18 cellular contexts compared by ENCODE assay signal in genomic region chr19:35100588-35101533, GRCh38. TPM values are rescaled to one million over a fixed set of nuclear protein-coding genes. Genes with fewer than 3 reads are reported as not detected.
DNase-seq lines count a peak whose midpoint lies in the region; ATAC-seq and TF ChIP-seq lines count a peak whose summit lies in the region.
"Had no signal": no experiment of that assay in that cellular context is flagged by ENCODE, and none has a peak within 500 bp of the region (broad histone marks: within the 10 kb centered on the region; RNA-seq: fewer than 3 reads in every experiment).

No MANE protein-coding gene starts in this region.

- no peaks in the 10 kb centered on the region for H3K27me3 ChIP-seq in endodermal cell (ENCODE audit: control insufficient read depth, insufficient read depth, low read length, poor library complexity, severe bottlenecking)
- H3K27me3 ChIP-seq: MG63 had no signal

- no peaks in the 10 kb centered on the region for H3K36me3 Mint-ChIP-seq in endodermal cell (ENCODE audit: low read depth)
- H3K36me3 Mint-ChIP-seq: CD14-positive monocyte had no signal

- H3K4me3 Mint-ChIP-seq in endodermal cell, result no peak overlapping the region
- no peak overlapping the region for H3K4me3 Mint-ChIP-seq in stimulated activated naive CD8-positive, alpha-beta T cell treated with anti-CD3 and anti-CD28 coated beads, Interleukin-15, amount 100 ng/mL, for 72 hours
- H3K4me3 Mint-ChIP-seq: CD14-positive monocyte had no signal

- H3K9ac ChIP-seq in endodermal cell (ENCODE audit: extremely low read depth, low read length, poor library complexity, severe bottlenecking), result no peak overlapping the region
- H3K9ac ChIP-seq: KMS-11 had no signal

- H3K4me3 ChIP-seq in endodermal cell (ENCODE audit: low read length), result no peak overlapping the region
- H3K4me3 ChIP-seq: GM12878, MG63 had no signal

- DNase-seq in ELR (ENCODE audit: low read depth) (peak; percentile 8), RWPE1 (ENCODE audit: low spot score) (no peak), endodermal cell (no peak), NCI-H1092 treated with DMSO at 0.1 percent for 48 hours (lab: John Stamatoyannopoulos, UW) (no peak), AG20443 (ENCODE audit: low spot score) (no peak)
- DNase-seq in stimulated activated naive CD8-positive, alpha-beta T cell treated with anti-CD3 and anti-CD28 coated beads, Interleukin-15, amount 100 ng/mL, for 72 hours, result no peak
- DNase-seq: COR-L47, DMS53, MG63, NCI-H1105, NCI-H2171, NCI-H446 treated with DMSO at 0.1 percent for 48 hours, NCI-H748 treated with DMSO at 0.1 percent for 48 hours, SHP77 had no signal

- 85 to 86% methylated on average over 14 to 16 of the region's 16 CpGs for WGBS in endodermal cell (ENCODE audit: insufficient coverage in 1 of 2, insufficient read length in 1 of 2), 2 experiments

- no peaks in the 10 kb centered on the region for H3K36me3 ChIP-seq in endodermal cell (ENCODE audit: control insufficient read depth, insufficient read depth, low read length)
- H3K36me3 ChIP-seq: MG63 had no signal

- H3K9me3 ChIP-seq in endodermal cell (ENCODE audit: control insufficient read depth, low read length), result no peaks in the 10 kb centered on the region
- H3K9me3 ChIP-seq: MG63 had no signal

- H3K4me1 ChIP-seq in endodermal cell (ENCODE audit: control insufficient read depth, insufficient read depth, low read length), result no peaks in the 10 kb centered on the region

- POLR2A ChIA-PET in RWPE1 (lab: Yijun Ruan, JAX; ENCODE audit: low non-redundant PET), result no interaction called here

- no peak for ATAC-seq in stimulated activated naive CD8-positive, alpha-beta T cell treated with anti-CD3 and anti-CD28 coated beads, Interleukin-15, amount 100 ng/mL, for 72 hours
- ATAC-seq: GM12878 had no signal

- peak overlapping the region; percentile 92 for H3K27ac ChIP-seq in RWPE1
- no peak overlapping the region for H3K27ac ChIP-seq in endodermal cell (ENCODE audit: low read depth, low read length)
- H3K27ac ChIP-seq: KMS-11 had no signal

- H3K27ac Mint-ChIP-seq in endodermal cell, result no peak overlapping the region
- H3K27ac Mint-ChIP-seq in stimulated activated naive CD8-positive, alpha-beta T cell treated with anti-CD3 and anti-CD28 coated beads, Interleukin-15, amount 100 ng/mL, for 72 hours, result no peak overlapping the region
- H3K27ac Mint-ChIP-seq: CD14-positive monocyte had no signal

- no peaks in the 10 kb centered on the region for H3K4me1 Mint-ChIP-seq in endodermal cell
- H3K4me1 Mint-ChIP-seq in stimulated activated naive CD8-positive, alpha-beta T cell treated with anti-CD3 and anti-CD28 coated beads, Interleukin-15, amount 100 ng/mL, for 72 hours, result no peaks in the 10 kb centered on the region
- H3K4me1 Mint-ChIP-seq: CD14-positive monocyte had no signal

- TF ChIP-seq CTCF in RWPE1 (conservative IDR thresholded peaks at IDR 0.05; ENCODE audit: low read depth) (no peak), endodermal cell (conservative IDR thresholded peaks at IDR 0.05) (peak; percentile 16)

- H3K9me3 Mint-ChIP-seq in endodermal cell, result no peaks in the 10 kb centered on the region
- H3K9me3 Mint-ChIP-seq in stimulated activated naive CD8-positive, alpha-beta T cell treated with anti-CD3 and anti-CD28 coated beads, Interleukin-15, amount 100 ng/mL, for 72 hours, result no peaks in the 10 kb centered on the region

- CTCF ChIA-PET in RWPE1 (lab: Yijun Ruan, JAX), result interaction anchor here (0.6 to 3.1 kb wide), 5 partner anchors 11 to 128 kb away, joined by 3 to 16 read pairs (median 3); partner anchors contain the start of gene FXYD3

- H3K27me3 Mint-ChIP-seq in endodermal cell (ENCODE audit: insufficient read depth), result no peaks in the 10 kb centered on the region
- H3K27me3 Mint-ChIP-seq in stimulated activated naive CD8-positive, alpha-beta T cell treated with anti-CD3 and anti-CD28 coated beads, Interleukin-15, amount 100 ng/mL, for 72 hours, result no peaks in the 10 kb centered on the region

RNA-seq across cellular contexts. Expression of gene FXYD3, which starts 14.8 kb away (rescaled TPM):
- not detected for total RNA-seq in endodermal cell
- polyA plus RNA-seq in endodermal cell (2013, experiment 1 of 2), result not detected
- 0.99 TPM for polyA plus RNA-seq in endodermal cell (2013, experiment 2 of 2)
- total RNA-seq: G401 had no signal
- polyA plus RNA-seq: CD14-positive monocyte had no signal

RNA-seq across cellular contexts. Expression of gene LGI4, which starts 34.0 kb away (rescaled TPM):
- under 1 TPM; 0.27 to 0.37 TPM for total RNA-seq in endodermal cell
- polyA plus RNA-seq in endodermal cell (2013, experiment 1 of 2), result 8.4 TPM
- polyA plus RNA-seq in endodermal cell (2013, experiment 2 of 2), result 7.0 TPM
- total RNA-seq: GM12878 had no signal
- polyA plus RNA-seq: CD14-positive monocyte had no signal

RNA-seq across cellular contexts. Expression of gene FXYD1, which starts 37.8 kb away (rescaled TPM):
- under 1 TPM in 1 of 2 donors, not detected in 1; 0.75 TPM for total RNA-seq in endodermal cell
- 2.1 TPM for polyA plus RNA-seq in endodermal cell (2013, experiment 1 of 2)
- 5.6 TPM for polyA plus RNA-seq in endodermal cell (2013, experiment 2 of 2)
- total RNA-seq: G401 had no signal

RNA-seq across cellular contexts. Expression of gene FXYD7, which starts 42.2 kb away (rescaled TPM):
- 1 to 10 TPM in 1 of 2 donors, not detected in 1; 1.1 TPM for total RNA-seq in endodermal cell
- polyA plus RNA-seq in endodermal cell (2013, experiment 1 of 2), result 8.2 TPM
- 5.4 TPM for polyA plus RNA-seq in endodermal cell (2013, experiment 2 of 2)
- total RNA-seq: G401 had no signal
- polyA plus RNA-seq: CD14-positive monocyte had no signal

RNA-seq across cellular contexts. Expression of gene FXYD5, which starts 53.7 kb away (rescaled TPM):
- total RNA-seq in endodermal cell, result 10 to 100 TPM; 24.0 to 29.6 TPM
- polyA plus RNA-seq in endodermal cell (2013, experiment 1 of 2), result 36.6 TPM
- polyA plus RNA-seq in endodermal cell (2013, experiment 2 of 2), result 27.4 TPM
- total RNA-seq: G401 had no signal
